In genomic region chr19:30741539-30741938, GRCh38 we compare ENCODE assay signal across 26 cellular contexts.
"Had no signal": no experiment of that assay in that cellular context is flagged by ENCODE, and none has a peak within 500 bp of the region (broad histone marks: within the 10 kb centered on the region; RNA-seq: fewer than 3 reads in every experiment).

No MANE protein-coding gene starts in this region.

- DNase-seq: stimulated activated CD4-positive, alpha-beta T cell treated with anti-CD3 and anti-CD28 coated beads, Interleukin-2, amount 100 ng/mL, for 48 hours; stimulated activated CD4-positive, alpha-beta T cell treated with anti-CD3 and anti-CD28 coated beads, Interleukin-4, amount 100 ng/mL, for 1 hour; stimulated activated CD4-positive, alpha-beta T cell treated with anti-CD3 and anti-CD28 coated beads, Interleukin-4, amount 100 ng/mL, for 24 hours; stimulated activated CD4-positive, alpha-beta T cell treated with anti-CD3 and anti-CD28 coated beads, Interleukin-4, amount 100 ng/mL, for 4 hours; stimulated activated CD8-positive, alpha-beta memory T cell treated with anti-CD3 and anti-CD28 coated beads, Interleukin-4, amount 100 ng/mL, for 48 hours; stimulated activated naive B cell treated with anti-CD40 and anti-IgM and Interleukin-4, amounts not matched to agents 10 μg/mL and 1 μg/mL and 100 μg/mL, for 72 hours; stimulated activated naive CD4-positive, alpha-beta T cell; stimulated activated naive CD4-positive, alpha-beta T cell treated with Interleukin-2 at 50 U/mL for 16 hours; stimulated activated naive CD8-positive, alpha-beta T cell treated with anti-CD3 and anti-CD28 coated beads, Interleukin-15, amount 100 ng/mL, for 72 hours; stimulated activated naive CD8-positive, alpha-beta T cell treated with anti-CD3 and anti-CD28 coated beads, Interleukin-15, Interleukin-2, amounts not matched to agents 100 U/mL and 50 U/mL, for 24 hours; stomach; substantia nigra; testis; thyroid gland; tibial artery; transverse colon; trophoblast cell; upper lobe of left lung; upper lobe of right lung; uterus had no signal

- H3K4me1 ChIP-seq: stomach, suprapubic skin, testis, thyroid gland, tibial artery, transverse colon, upper lobe of left lung, upper lobe of right lung, uterus, vagina had no signal

- H3K27me3 ChIP-seq: testis, thyroid gland, tibial artery, transverse colon, upper lobe of left lung, uterus, vagina had no signal

- H3K4me3 ChIP-seq: stomach, suprapubic skin, testis, thoracic aorta, thyroid gland, tibial artery, tibial nerve, transverse colon, upper lobe of left lung, upper lobe of right lung, uterus, vagina had no signal

- H3K27ac ChIP-seq: stomach, suprapubic skin, testis, thoracic aorta, thyroid gland, tibial artery, tibial nerve, transverse colon, upper lobe of left lung, upper lobe of right lung, uterus, vagina had no signal

- H3K36me3 ChIP-seq: stomach, suprapubic skin, thoracic aorta, thyroid gland, tibial artery, tibial nerve, transverse colon, upper lobe of left lung, upper lobe of right lung, uterus, vagina had no signal

- ATAC-seq: stimulated activated effector memory CD8-positive, alpha-beta T cell treated with anti-CD3 and anti-CD28 coated beads, Interleukin-12 subunit alpha, Interleukin-12 subunit beta, amount 100 ng/mL, for 72 hours; stimulated activated memory B cell treated with anti-CD40 and anti-IgM and Interleukin-4, amounts not matched to agents 10 μg/mL and 1 μg/mL and 100 μg/mL, for 72 hours; stimulated activated naive B cell treated with anti-CD40 and anti-IgM and Interleukin-4, amounts not matched to agents 10 μg/mL and 1 μg/mL and 100 μg/mL, for 72 hours; stimulated activated naive CD8-positive, alpha-beta T cell treated with anti-CD3 and anti-CD28 coated beads, Interleukin-15, amount 100 ng/mL, for 72 hours; stimulated activated naive CD8-positive, alpha-beta T cell treated with anti-CD3 and anti-CD28 coated beads, Interleukin-15, Interleukin-2, amounts not matched to agents 100 U/mL and 50 U/mL, for 24 hours; upper lobe of right lung had no signal

- H3K9me3 ChIP-seq: stomach, suprapubic skin, testis, thoracic aorta, thyroid gland, tibial artery, tibial nerve, transverse colon, upper lobe of left lung, upper lobe of right lung, uterus, vagina had no signal
